Comparison of ENCODE assay signal across 19 cellular contexts in the genomic region with DNA sequence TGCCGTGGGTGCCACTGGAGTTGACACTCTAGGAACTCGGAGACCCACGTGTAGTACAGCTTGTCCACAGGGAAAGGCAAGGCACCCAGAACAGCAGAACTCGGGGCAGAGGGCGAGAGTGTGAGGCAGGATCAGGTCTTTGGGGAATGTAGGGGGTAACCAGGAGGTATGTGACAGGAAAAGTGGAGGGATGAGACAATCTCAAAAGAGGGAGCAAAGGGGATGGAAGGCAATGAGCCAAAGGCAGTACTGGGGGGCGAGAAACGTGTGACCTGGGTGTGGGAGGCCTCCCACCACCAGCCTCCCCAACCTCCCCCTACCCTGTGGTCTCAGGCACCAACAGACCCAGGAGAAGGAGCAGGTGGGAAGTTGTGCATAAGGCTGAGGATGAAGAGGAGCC. TPM values are rescaled to one million over a fixed set of nuclear protein-coding genes. Genes with fewer than 3 reads are reported as not detected.
DNase-seq lines count a peak whose midpoint lies in the region; ATAC-seq, FAIRE-seq and TF ChIP-seq lines count a peak whose summit lies in the region.
"Had no signal": no experiment of that assay in that cellular context is flagged by ENCODE, and none has a peak within 500 bp of the region (broad histone marks: within the 10 kb centered on the region; RNA-seq: fewer than 3 reads in every experiment).

No MANE protein-coding gene starts in this region.

- peaks cover 10% of the 10 kb centered on the region for H3K4me1 Mint-ChIP-seq in activated naive CD4-positive, alpha-beta T cell treated with anti-CD3 and anti-CD28 coated beads for 36 hours (ENCODE audit: low read depth)

- no peak overlapping the region for H3K4me3 Mint-ChIP-seq in activated naive CD4-positive, alpha-beta T cell treated with anti-CD3 and anti-CD28 coated beads for 36 hours

- no peak for DNase-seq in heart right ventricle
- DNase-seq in Right ventricle myocardium superior, result no peak
- no peak for DNase-seq in kidney
- no peak for DNase-seq in sigmoid colon
- peak; percentile 17 to 39 for DNase-seq in aorta
- no peak for DNase-seq in SJCRH30
- no peak for DNase-seq in activated naive CD4-positive, alpha-beta T cell treated with anti-CD3 and anti-CD28 coated beads for 36 hours
- DNase-seq: activated CD4-positive, CD25-positive, alpha-beta regulatory T cell treated with anti-CD3 and anti-CD28 coated beads, Interleukin-2, amount 50 U/mL, for 72 hours; GF-D8; kidney glomerular epithelial cell; NCI-H1105 treated with DMSO at 0.1 percent for 48 hours; occipital lobe; SK-N-SH; stimulated activated CD4-positive, alpha-beta T cell treated with anti-CD3 and anti-CD28 coated beads, Interleukin-4, amount 100 ng/mL, for 1 hour; T1000 had no signal

- no peak for TF ChIP-seq CTCF in heart right ventricle (IDR thresholded peaks at IDR 0.05)
- TF ChIP-seq CTCF in kidney (IDR thresholded peaks at IDR 0.05; ENCODE audit: borderline replicate concordance, extremely low read depth, insufficient read depth), result no peak
- TF ChIP-seq CTCF in sigmoid colon (IDR thresholded peaks at IDR 0.05), result no peak

- H3K9me3 Mint-ChIP-seq in activated naive CD4-positive, alpha-beta T cell treated with anti-CD3 and anti-CD28 coated beads for 36 hours, result no peaks in the 10 kb centered on the region

- H3K4me3 ChIP-seq in heart right ventricle, result no peak overlapping the region
- H3K4me3 ChIP-seq in kidney (ENCODE audit: low read length in 2 of 2), result no peak overlapping the region
- no peak overlapping the region for H3K4me3 ChIP-seq in sigmoid colon
- H3K4me3 ChIP-seq in aorta (ENCODE audit: low read length in 2 of 2), result no peak overlapping the region
- H3K4me3 ChIP-seq in SJCRH30, result no peak overlapping the region
- H3K4me3 ChIP-seq: GM12878 had no signal

- H3K27me3 Mint-ChIP-seq in activated naive CD4-positive, alpha-beta T cell treated with anti-CD3 and anti-CD28 coated beads for 36 hours (ENCODE audit: low read depth), result no peaks in the 10 kb centered on the region

- no peak for ATAC-seq in heart right ventricle
- ATAC-seq in Right ventricle myocardium superior (ENCODE audit: poor library complexity), result no peak
- no peak for ATAC-seq in aorta (ENCODE audit: low FRiP score)
- no peak for ATAC-seq in HG03520 (IDR thresholded peaks at IDR 0.05; ENCODE audit: unreplicated experiment)
- ATAC-seq: GM12878 had no signal

- H3K9me3 ChIP-seq in heart right ventricle (no peaks in the 10 kb centered on the region), kidney (ENCODE audit: control insufficient read depth in 1 of 2, low read length in 2 of 2) (no peaks in the 10 kb centered on the region), sigmoid colon (no peaks in the 10 kb centered on the region), aorta (ENCODE audit: control insufficient read depth, low read length) (no peaks in the 10 kb centered on the region), SJCRH30 (replicated peaks) (no peaks in the 10 kb centered on the region)
- H3K9me3 ChIP-seq: SK-N-SH had no signal

- peak overlapping the region in 8 of 10 donors; percentile 75 to 97 (median 92) for H3K27ac ChIP-seq in heart right ventricle
- H3K27ac ChIP-seq in kidney (ENCODE audit: low read depth in 2 of 2, low read length in 2 of 2), result peak overlapping the region; percentile 86 to 95
- H3K27ac ChIP-seq in sigmoid colon, result peak overlapping the region; percentile 81 to 94 (median 92)
- peak overlapping the region; percentile 95 to 99 for H3K27ac ChIP-seq in aorta (ENCODE audit: low read depth in 1 of 2, low read length in 2 of 2)
- no peak overlapping the region for H3K27ac ChIP-seq in SJCRH30

- CTCF ChIA-PET in activated naive CD4-positive, alpha-beta T cell treated with anti-CD3 and anti-CD28 coated beads for 36 hours (lab: Charles Lee), result interaction anchor here (1.2 kb wide), 1 partner anchor 122 kb away, joined by 3 read pairs; no protein-coding TSS in a partner anchor

- peak overlapping the region in 1 of 2 donors; percentile 10 for H3K9ac ChIP-seq in kidney (ENCODE audit: low read length in 2 of 2)
- H3K9ac ChIP-seq: SK-N-SH had no signal

- H3K36me3 ChIP-seq in heart right ventricle (peaks cover 0 to 10% (median 0%) of the 10 kb centered on the region in 9 donors), kidney (ENCODE audit: control insufficient read depth in 1 of 2, insufficient read depth in 2 of 2, low read length in 2 of 2) (peaks cover 0 to 3% of the 10 kb centered on the region in 2 donors), sigmoid colon (no peaks in the 10 kb centered on the region), aorta (ENCODE audit: control insufficient read depth in 1 of 2, insufficient read depth in 2 of 2, low read length in 1 of 2) (no peaks in the 10 kb centered on the region), SJCRH30 (no peaks in the 10 kb centered on the region)

- no peaks in the 10 kb centered on the region for H3K27me3 ChIP-seq in heart right ventricle
- H3K27me3 ChIP-seq in sigmoid colon, result no peaks in the 10 kb centered on the region
- H3K27me3 ChIP-seq in aorta (ENCODE audit: control insufficient read depth in 1 of 2, insufficient read depth in 2 of 2, low read length in 1 of 2), result no peaks in the 10 kb centered on the region
- H3K27me3 ChIP-seq in SJCRH30, result no peaks in the 10 kb centered on the region

- H3K36me3 Mint-ChIP-seq in activated naive CD4-positive, alpha-beta T cell treated with anti-CD3 and anti-CD28 coated beads for 36 hours (ENCODE audit: low read depth), result no peaks in the 10 kb centered on the region
- H3K36me3 Mint-ChIP-seq: CD14-positive monocyte had no signal

- H3K4me1 ChIP-seq in heart right ventricle (peaks cover 30 to 90% (median 74%) of the 10 kb centered on the region in 9 donors), kidney (ENCODE audit: control insufficient read depth in 1 of 2, insufficient read depth in 1 of 2, low read depth in 1 of 2, low read length in 2 of 2) (peaks cover 44 to 46% of the 10 kb centered on the region in 2 donors), sigmoid colon (peaks cover 0 to 84% (median 72%) of the 10 kb centered on the region in 4 donors), aorta (ENCODE audit: control insufficient read depth in 1 of 2, insufficient read depth in 2 of 2, low read length in 2 of 2) (peaks cover 0 to 5% of the 10 kb centered on the region in 2 donors), SJCRH30 (peaks cover 60% of the 10 kb centered on the region)

- WGBS in heart right ventricle, 2 donors, result 79 to 87% methylated on average over 7 of the region's 7 CpGs
- WGBS in sigmoid colon, 2 donors, result 85 to 91% methylated on average over 7 of the region's 7 CpGs
- WGBS in aorta, 2 donors, result 86 to 91% methylated on average over 7 of the region's 7 CpGs

- FAIRE-seq in kidney (lab: Jason Lieb, UNC), result no peak
- FAIRE-seq: A204.1, GM12878 had no signal

- H3K27ac Mint-ChIP-seq in activated naive CD4-positive, alpha-beta T cell treated with anti-CD3 and anti-CD28 coated beads for 36 hours, result no peak overlapping the region
- H3K27ac Mint-ChIP-seq: CD14-positive monocyte had no signal

- intact Hi-C loops in heart right ventricle (cut with DNase I), result loop anchor here in 4 of 10 donors (5.0 to 10.0 kb wide), 4 partner anchors 33 to 266 kb away; a partner anchor contains a TSS
- intact Hi-C loops in Right ventricle myocardium superior (cut with DNase I), result no loop called here
- intact Hi-C loops in kidney (cut with DNase I), result no loop called here
- intact Hi-C loops in sigmoid colon (cut with DNase I), result no loop called here
- intact Hi-C loops in aorta (cut with DNase I), result loop anchor here in 1 of 2 donors (5.0 kb wide), 1 partner anchor 33 kb away; no protein-coding TSS in a partner anchor
- intact Hi-C loops in activated naive CD4-positive, alpha-beta T cell treated with anti-CD3 and anti-CD28 coated beads for 36 hours (cut with micrococcal nuclease), result no loop called here

- no peak for TF ChIP-seq EP300 in sigmoid colon (IDR thresholded peaks at IDR 0.05)

- no peak for TF ChIP-seq POLR2A in sigmoid colon (IDR thresholded peaks at IDR 0.05)

RNA-seq across cellular contexts. Expression of a gene that starts 48.9 kb away (rescaled TPM):
- total RNA-seq in heart right ventricle, result 10 to 100 TPM in 3 of 10 donors, 1 to 10 TPM in 7; 4.9 to 14.4 (median 7.7) TPM
- polyA plus RNA-seq in heart right ventricle, result 1 to 10 TPM; 3.1 to 6.5 TPM
- total RNA-seq in Right ventricle myocardium superior, result 6.1 TPM
- 24.7 TPM for total RNA-seq in kidney
- polyA plus RNA-seq in kidney (ENCODE audit: insufficient read depth, low read depth, low replicate concordance), result 25.7 TPM
- total RNA-seq in sigmoid colon, result 10 to 100 TPM; 16.7 to 22.4 (median 19.8) TPM
- polyA plus RNA-seq in sigmoid colon, result 10 to 100 TPM; 18.0 to 25.1 (median 20.3) TPM
- 10 to 100 TPM; 15.6 to 15.9 TPM for total RNA-seq in aorta
- 10 to 100 TPM in 1 of 2 donors, 1 to 10 TPM in 1; 5.3 to 16.6 TPM for polyA plus RNA-seq in aorta
- 50.4 and 62.9 TPM in 2 replicates for total RNA-seq in SJCRH30 (2014; rRNA removed; shearing (Covaris generic))
- total RNA-seq in activated naive CD4-positive, alpha-beta T cell treated with anti-CD3 and anti-CD28 coated beads for 36 hours, result 10 to 100 TPM; 29.6 to 34.1 TPM

Comparison
In these comparisons a context has a peak if more than half of its experiments do, and no peak if none do; other contexts are left out.
1. DNase-seq: peak in aorta (2 of 2); none in heart right ventricle (0 of 2), Right ventricle myocardium superior (single experiment), kidney (single experiment), sigmoid colon (single experiment), SJCRH30 (0 of 2) and activated naive CD4-positive, alpha-beta T cell treated with anti-CD3 and anti-CD28 coated beads for 36 hours (single experiment).